ENCODE assay signal across 9 cellular contexts in the genomic region with DNA sequence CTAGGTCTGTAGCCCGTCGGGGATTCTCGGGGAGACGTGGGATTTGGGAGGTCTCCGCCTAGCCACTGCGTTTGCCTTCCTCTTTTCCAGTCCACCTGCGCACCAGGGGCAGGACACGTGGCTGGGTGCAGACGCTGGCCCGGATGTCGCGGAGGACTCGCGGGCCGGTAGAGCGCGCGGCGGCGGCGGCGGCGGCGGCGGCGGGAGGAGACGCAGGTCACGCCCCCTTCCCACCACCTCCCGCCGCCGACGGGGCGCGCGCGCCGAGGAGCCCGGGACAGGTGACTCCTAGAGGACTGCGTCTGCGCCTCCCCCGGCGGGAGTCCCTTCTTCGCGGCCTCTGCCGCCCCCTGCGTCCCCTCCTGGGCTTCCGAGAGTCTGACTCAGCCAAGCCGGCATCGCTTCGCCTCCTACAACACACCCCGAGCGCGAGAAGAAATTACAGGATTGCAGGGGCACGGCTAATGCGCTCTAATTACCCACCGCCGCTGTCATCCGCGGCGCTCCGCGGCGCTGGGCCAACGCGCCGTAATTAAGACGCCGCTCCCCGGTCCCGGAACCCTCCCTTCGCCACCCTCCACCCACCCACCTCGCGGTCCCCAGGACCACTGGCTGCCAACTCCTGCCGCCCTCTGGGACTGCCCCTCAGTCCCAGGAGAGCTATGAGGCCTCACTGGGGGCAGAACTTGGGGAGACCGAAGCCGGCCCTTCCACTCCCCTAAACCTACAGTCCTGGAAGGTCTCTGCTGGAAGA.
DNase-seq lines count a peak whose midpoint lies in the region; ATAC-seq, FAIRE-seq and TF ChIP-seq lines count a peak whose summit lies in the region.
"Had no signal": no experiment of that assay in that cellular context is flagged by ENCODE, and none has a peak within 500 bp of the region (broad histone marks: within the 10 kb centered on the region; RNA-seq: fewer than 3 reads in every experiment).

No MANE protein-coding gene starts in this region.

- no peak overlapping the region; the same call in 1 of the 2 replicates for H3K27ac ChIP-seq in GM12878 (ENCODE audit: control insufficient read depth, insufficient read depth)
- H3K27ac ChIP-seq: HL-60 had no signal

- H3K36me3 Mint-ChIP-seq in T-helper 17 cell (ENCODE audit: low read depth) = no peaks in the 10 kb centered on the region
- no peaks in the 10 kb centered on the region for H3K36me3 Mint-ChIP-seq in immature natural killer cell

- no peaks in the 10 kb centered on the region; the same call in 1 of the 2 replicates for H3K79me2 ChIP-seq in GM12878 (ENCODE audit: control insufficient read depth, insufficient read depth, low read length)

- no peaks in the 10 kb centered on the region for H4K20me1 ChIP-seq in GM12878 (ENCODE audit: control insufficient read depth, insufficient read depth)

- in situ Hi-C loops in GM12878 (cut with MboI) = loop anchor here (5.0 kb wide), 1 partner anchor 230 kb away; the partner anchor contains the start of gene VEGFA

- WGBS in GM12878 (ENCODE audit: insufficient coverage, insufficient replicate concordance, low lambda C conversion rate, missing lambda C conversion rate) = 2% methylated on average over 38 of the region's 76 CpGs

- CTCF ChIA-PET in GM12878 (lab: Yijun Ruan, JAX) = interaction anchor here (0.6 to 7.3 kb wide), 12 partner anchors 11 to 278 kb away, joined by 3 to 70 read pairs (median 4); partner anchors contain the start of gene VEGFA

- H3K4me2 ChIP-seq in GM12878 (ENCODE audit: control insufficient read depth, insufficient read depth) = peak overlapping the region; percentile 83

- no peak for FAIRE-seq in GM12878 (lab: Jason Lieb, UNC)

- 0 out of 2 replicates have a peak, but pooled peaks have one; percentile 8 for TF ChIP-seq RAD21 in GM12878 (IDR thresholded peaks at IDR 0.05; ENCODE audit: insufficient read depth, low read depth, low read length)

- H3K4me1 Mint-ChIP-seq in T-helper 17 cell = peaks cover 8% of the 10 kb centered on the region
- H3K4me1 Mint-ChIP-seq in immature natural killer cell = peaks cover 0 to 8% of the 10 kb centered on the region in 2 donors

- H3K4me3 ChIP-seq in GM12878 = peak overlapping the region; percentile 49

- SMC1A ChIA-PET in GM12878 (lab: Charles Lee; ENCODE audit: uncharacterized antibody, unreplicated experiment) = interaction anchor here (0.7 to 6.5 kb wide), 9 partner anchors 12 to 233 kb away, joined by 3 to 33 read pairs (median 4); partner anchors contain the start of gene VEGFA

- POLR2A ChIA-PET in GM12878 (lab: Charles Lee) = interaction anchor here (0.5 to 7.1 kb wide), 11 partner anchors 9 to 397 kb away, joined by 3 to 74 read pairs (median 5); partner anchors contain the start of gene VEGFA

- intact Hi-C loops in GM12878 (cut with micrococcal nuclease; ENCODE audit: unreplicated experiment) = loop anchor here (2.0 to 5.0 kb wide), 4 partner anchors 145 to 335 kb away; no protein-coding TSS in a partner anchor

- no TSS peak for BruUV-seq in GM12878 (replicated peaks; lab: Mats Ljungman, UMichigan)

- H3K27me3 Mint-ChIP-seq in T-helper 17 cell (peaks cover 56% of the 10 kb centered on the region), immature natural killer cell (ENCODE audit: low read depth in 3 of 3) (peaks cover 10 to 23% (median 20%) of the 10 kb centered on the region in 3 donors)

- H3K4me3 Mint-ChIP-seq in T-helper 17 cell = peak overlapping the region; percentile 81
- peak overlapping the region; percentile 61 to 74 (median 71) for H3K4me3 Mint-ChIP-seq in immature natural killer cell

- peak overlapping the region; percentile 65 for H2AFZ ChIP-seq in GM12878 (ENCODE audit: control insufficient read depth, low read depth, low read length)

- DNase-seq in COR-L47 (lab: John Stamatoyannopoulos, UW) (peak; percentile 78), T-helper 17 cell (peak; percentile 17 to 39 (median 25)), GM12878 (ENCODE audit: low read depth, low spot score) (no peak), immature natural killer cell (peak; percentile 42 to 50 (median 46))
- peak; percentile 82 for DNase-seq in stimulated activated CD4-positive, alpha-beta T cell treated with anti-CD3 and anti-CD28 coated beads, Interleukin-15, amount 100 ng/mL, for 24 hours

- peak; percentile 40 for ATAC-seq in HG02885 (IDR thresholded peaks at IDR 0.05; ENCODE audit: poor library complexity, unreplicated experiment)
- ATAC-seq in T-helper 17 cell = peak; percentile 70
- peak; percentile 28 for ATAC-seq in GM12878
- ATAC-seq in GM19397 (IDR thresholded peaks at IDR 0.05; ENCODE audit: unreplicated experiment) = no peak
- ATAC-seq in GM18870 (IDR thresholded peaks at IDR 0.05; ENCODE audit: unreplicated experiment) = no peak

- H3K27ac Mint-ChIP-seq in T-helper 17 cell (no peak overlapping the region), immature natural killer cell (no peak overlapping the region)

- TF ChIP-seq EP300 in GM12878 (IDR thresholded peaks at IDR 0.05; ENCODE audit: borderline replicate concordance in 1 of 2, control insufficient read depth in 1 of 2, low read depth in 2 of 2, low read length in 2 of 2) = no peak; a peak in 1 of 4 replicates

- H3K9me3 ChIP-seq in T-helper 17 cell (ENCODE audit: control insufficient read depth, low read length, poor library complexity, severe bottlenecking) (no peaks in the 10 kb centered on the region), GM12878 (replicated peaks; ENCODE audit: control insufficient read depth, insufficient read depth, low read length) (no peaks in the 10 kb centered on the region)

- no peaks in the 10 kb centered on the region for H3K36me3 ChIP-seq in GM12878 (ENCODE audit: control insufficient read depth in 2 of 2, insufficient read depth in 2 of 2, low read length in 1 of 2)

- H3K9me3 Mint-ChIP-seq in immature natural killer cell = no peaks in the 10 kb centered on the region

- RAD21 ChIA-PET in GM12878 (lab: Charles Lee; ENCODE audit: unreplicated experiment) = interaction anchor here (0.6 to 8.3 kb wide), 15 partner anchors 7 to 337 kb away, joined by 3 to 138 read pairs (median 4); partner anchors contain the start of gene VEGFA

- H3K9ac ChIP-seq in GM12878 (ENCODE audit: control insufficient read depth, insufficient read depth, low read length) = no peak overlapping the region

- peak in 2 of 3 experiments; percentile 4 to 53; a peak in 3 of 6 replicates for TF ChIP-seq CTCF in GM12878 (IDR thresholded peaks at IDR 0.05 in 2 of 3, conservative IDR thresholded peaks at IDR 0.05 in 1 of 3; ENCODE audit: control insufficient read depth in 2 of 3, extremely low read depth in 1 of 3, insufficient read depth in 1 of 3, low read depth in 3 of 3, low read length in 3 of 3)

- peaks cover 0 to 4% of the 10 kb centered on the region in 2 experiments; a peak in 2 of 4 replicates for H3K27me3 ChIP-seq in GM12878 (replicated peaks in 1 of 2; ENCODE audit: control insufficient read depth in 2 of 2, insufficient read depth in 2 of 2, low read length in 1 of 2)

- no peak for TF ChIP-seq POLR2A in GM12878 (IDR thresholded peaks at IDR 0.05; ENCODE audit: low read depth, low read length)

- peaks cover 20% of the 10 kb centered on the region for H3K4me1 ChIP-seq in GM12878 (ENCODE audit: control insufficient read depth, insufficient read depth, low read length)

TF ChIP-seq in GM12878, 131 proteins besides CTCF, POLR2A, EP300 and RAD21 (continues in another document):
- TF ChIP-seq, protein P1, sequence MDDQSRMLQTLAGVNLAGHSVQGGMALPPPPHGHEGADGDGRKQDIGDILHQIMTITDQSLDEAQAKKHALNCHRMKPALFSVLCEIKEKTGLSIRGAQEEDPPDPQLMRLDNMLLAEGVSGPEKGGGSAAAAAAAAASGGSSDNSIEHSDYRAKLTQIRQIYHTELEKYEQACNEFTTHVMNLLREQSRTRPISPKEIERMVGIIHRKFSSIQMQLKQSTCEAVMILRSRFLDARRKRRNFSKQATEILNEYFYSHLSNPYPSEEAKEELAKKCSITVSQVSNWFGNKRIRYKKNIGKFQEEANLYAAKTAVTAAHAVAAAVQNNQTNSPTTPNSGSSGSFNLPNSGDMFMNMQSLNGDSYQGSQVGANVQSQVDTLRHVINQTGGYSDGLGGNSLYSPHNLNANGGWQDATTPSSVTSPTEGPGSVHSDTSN (IDR thresholded peaks at IDR 0.05; ENCODE audit: insufficient replicate concordance, low read depth, low read length) = no peak
- no peak for TF ChIP-seq HCFC1 (IDR thresholded peaks at IDR 0.05; ENCODE audit: low read length)
- TF ChIP-seq, protein P2, sequence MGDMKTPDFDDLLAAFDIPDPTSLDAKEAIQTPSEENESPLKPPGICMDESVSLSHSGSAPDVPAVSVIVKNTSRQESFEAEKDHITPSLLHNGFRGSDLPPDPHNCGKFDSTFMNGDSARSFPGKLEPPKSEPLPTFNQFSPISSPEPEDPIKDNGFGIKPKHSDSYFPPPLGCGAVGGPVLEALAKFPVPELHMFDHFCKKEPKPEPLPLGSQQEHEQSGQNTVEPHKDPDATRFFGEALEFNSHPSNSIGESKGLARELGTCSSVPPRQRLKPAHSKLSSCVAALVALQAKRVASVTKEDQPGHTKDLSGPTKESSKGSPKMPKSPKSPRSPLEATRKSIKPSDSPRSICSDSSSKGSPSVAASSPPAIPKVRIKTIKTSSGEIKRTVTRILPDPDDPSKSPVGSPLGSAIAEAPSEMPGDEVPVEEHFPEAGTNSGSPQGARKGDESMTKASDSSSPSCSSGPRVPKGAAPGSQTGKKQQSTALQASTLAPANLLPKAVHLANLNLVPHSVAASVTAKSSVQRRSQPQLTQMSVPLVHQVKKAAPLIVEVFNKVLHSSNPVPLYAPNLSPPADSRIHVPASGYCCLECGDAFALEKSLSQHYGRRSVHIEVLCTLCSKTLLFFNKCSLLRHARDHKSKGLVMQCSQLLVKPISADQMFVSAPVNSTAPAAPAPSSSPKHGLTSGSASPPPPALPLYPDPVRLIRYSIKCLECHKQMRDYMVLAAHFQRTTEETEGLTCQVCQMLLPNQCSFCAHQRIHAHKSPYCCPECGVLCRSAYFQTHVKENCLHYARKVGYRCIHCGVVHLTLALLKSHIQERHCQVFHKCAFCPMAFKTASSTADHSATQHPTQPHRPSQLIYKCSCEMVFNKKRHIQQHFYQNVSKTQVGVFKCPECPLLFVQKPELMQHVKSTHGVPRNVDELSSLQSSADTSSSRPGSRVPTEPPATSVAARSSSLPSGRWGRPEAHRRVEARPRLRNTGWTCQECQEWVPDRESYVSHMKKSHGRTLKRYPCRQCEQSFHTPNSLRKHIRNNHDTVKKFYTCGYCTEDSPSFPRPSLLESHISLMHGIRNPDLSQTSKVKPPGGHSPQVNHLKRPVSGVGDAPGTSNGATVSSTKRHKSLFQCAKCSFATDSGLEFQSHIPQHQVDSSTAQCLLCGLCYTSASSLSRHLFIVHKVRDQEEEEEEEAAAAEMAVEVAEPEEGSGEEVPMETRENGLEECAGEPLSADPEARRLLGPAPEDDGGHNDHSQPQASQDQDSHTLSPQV (IDR thresholded peaks at IDR 0.05) = peak; percentile 94

Comparison
In these comparisons a context has a peak if more than half of its experiments do, and no peak if none do; other contexts are left out.
1. ATAC-seq: peak in HG02885 (single experiment), T-helper 17 cell (single experiment) and GM12878 (single experiment); none in GM19397 (single experiment) and GM18870 (single experiment).